ENCODE assay signal across 20 cellular contexts in genomic region chr12:91074068-91074819, GRCh38. TPM values are rescaled to one million over a fixed set of nuclear protein-coding genes. Genes with fewer than 3 reads are reported as not detected.
DNase-seq lines count a peak whose midpoint lies in the region; ATAC-seq and TF ChIP-seq lines count a peak whose summit lies in the region.
"Had no signal": no experiment of that assay in that cellular context is flagged by ENCODE, and none has a peak within 500 bp of the region (broad histone marks: within the 10 kb centered on the region; RNA-seq: fewer than 3 reads in every experiment).

No MANE protein-coding gene starts in this region.

- H3K14ac ChIP-seq in mesenchymal stem cell (ENCODE audit: low read length in 2 of 2) = no peak overlapping the region

- H4K91ac ChIP-seq in mesenchymal stem cell (ENCODE audit: low read length) = no peak overlapping the region

- H3K79me1 ChIP-seq in mesenchymal stem cell (replicated peaks; ENCODE audit: low read length, poor library complexity, severe bottlenecking) = no peaks in the 10 kb centered on the region

- H3K4me1 ChIP-seq in fibroblast of lung (ENCODE audit: control insufficient read depth, extremely low read depth, insufficient read depth, low read length) (no peaks in the 10 kb centered on the region), mesenchymal stem cell (ENCODE audit: control insufficient read depth, insufficient read depth, low read depth, low read length) (no peaks in the 10 kb centered on the region), aorta (ENCODE audit: control insufficient read depth in 1 of 2, insufficient read depth in 2 of 2, low read length in 2 of 2) (no peaks in the 10 kb centered on the region), prostate gland (replicated peaks) (no peaks in the 10 kb centered on the region)
- H3K4me1 ChIP-seq: BLaER1 treated with 17β-estradiol and CSF1 and Interleukin-3, amounts not matched to agents 10 nM and 100 nM; psoas muscle had no signal

- H3K4ac ChIP-seq in mesenchymal stem cell (ENCODE audit: low read depth in 1 of 2, low read length in 2 of 2) = no peak overlapping the region

- ATAC-seq in aorta (ENCODE audit: low FRiP score) = peak; percentile 56
- ATAC-seq in GM21529 (IDR thresholded peaks at IDR 0.05; ENCODE audit: unreplicated experiment) = no peak
- ATAC-seq: psoas muscle had no signal

- H3K9me3 ChIP-seq in fibroblast of lung (ENCODE audit: control insufficient read depth, insufficient read depth, low read depth, low read length) (no peaks in the 10 kb centered on the region), mesenchymal stem cell (ENCODE audit: control insufficient read depth, low read length) (no peaks in the 10 kb centered on the region), aorta (ENCODE audit: control insufficient read depth, low read length) (no peaks in the 10 kb centered on the region), prostate gland (no peaks in the 10 kb centered on the region)
- H3K9me3 ChIP-seq: BLaER1 treated with 17β-estradiol and CSF1 and Interleukin-3, amounts not matched to agents 10 nM and 100 nM; MG63; psoas muscle had no signal

- no peak overlapping the region for H3K18ac ChIP-seq in mesenchymal stem cell (ENCODE audit: low read depth in 1 of 2, low read length in 2 of 2)

- H3K4me3 ChIP-seq in fibroblast of lung (replicated peaks in 1 of 4; ENCODE audit: control extremely low read depth in 1 of 4, insufficient read depth in 1 of 4, low read depth in 3 of 4, low read length in 4 of 4) = no peak overlapping the region
- H3K4me3 ChIP-seq in mesenchymal stem cell (ENCODE audit: insufficient read depth in 1 of 2, low read depth in 1 of 2, low read length in 2 of 2) = peak overlapping the region in 1 of 2 experiments; percentile 47
- H3K4me3 ChIP-seq in aorta (ENCODE audit: low read length in 2 of 2) = no peak overlapping the region
- H3K4me3 ChIP-seq in prostate gland = no peak overlapping the region
- H3K4me3 ChIP-seq: BLaER1 treated with 17β-estradiol and CSF1 and Interleukin-3, amounts not matched to agents 10 nM and 100 nM; MG63; psoas muscle had no signal

- peak overlapping the region; percentile 3 for H2AFZ ChIP-seq in fibroblast of lung (ENCODE audit: low read length)
- H2AFZ ChIP-seq in mesenchymal stem cell (ENCODE audit: low read depth, low read length) = no peak overlapping the region

- H3K4me2 ChIP-seq in fibroblast of lung (ENCODE audit: extremely low read depth, insufficient read depth, low read length) (peak overlapping the region; percentile 29), mesenchymal stem cell (ENCODE audit: low read length, poor library complexity, severe bottlenecking) (no peak overlapping the region)
- H3K4me2 ChIP-seq: BLaER1 treated with 17β-estradiol and CSF1 and Interleukin-3, amounts not matched to agents 10 nM and 100 nM had no signal

- H2BK12ac ChIP-seq in mesenchymal stem cell (ENCODE audit: low read length in 2 of 2) = no peak overlapping the region

- H2BK5ac ChIP-seq in mesenchymal stem cell (ENCODE audit: low read depth, low read length, poor library complexity, severe bottlenecking) = no peak overlapping the region

- no peak overlapping the region for H4K8ac ChIP-seq in mesenchymal stem cell (ENCODE audit: low read length)

- H2BK15ac ChIP-seq in mesenchymal stem cell (ENCODE audit: low read depth, poor library complexity, severe bottlenecking) = no peak overlapping the region

- H3K23ac ChIP-seq in mesenchymal stem cell (ENCODE audit: low read length in 2 of 2) = no peak overlapping the region

- DNase-seq in NCI-H2171 treated with DMSO at 0.1 percent for 48 hours (lab: John Stamatoyannopoulos, UW) (peak; percentile 20), NCI-H2171 (lab: John Stamatoyannopoulos, UW) (no peak), fibroblast of lung (ENCODE audit: low read depth in 2 of 2) (peak; percentile 26 to 31), mesenchymal stem cell (no peak), aorta (no peak), prostate gland (ENCODE audit: low spot score) (no peak)
- DNase-seq in activated CD4-positive, alpha-beta T cell treated with anti-CD3 and anti-CD28 coated beads for 4 hours = no peak
- DNase-seq: 8988T; activated CD4-positive, alpha-beta T cell treated with anti-CD3 and anti-CD28 coated beads for 48 hours; activated effector memory CD4-positive, alpha-beta T cell treated with Interleukin-2 at 50 U/mL for 16 hours; MG63; midbrain; NCI-H2227 treated with DMSO at 0.1 percent for 48 hours; NCI-H82; psoas muscle had no signal

- H2AK5ac ChIP-seq in mesenchymal stem cell (ENCODE audit: low read length, severe bottlenecking) = no peak overlapping the region

- no peak for TF ChIP-seq CTCF in fibroblast of lung (conservative IDR thresholded peaks at IDR 0.05 in 1 of 2, IDR thresholded peaks at IDR 0.05 in 1 of 2; ENCODE audit: low read depth in 1 of 2, low read length in 2 of 2)
- no peak for TF ChIP-seq CTCF in prostate gland (IDR thresholded peaks at IDR 0.05)

- no peaks in the 10 kb centered on the region for H3K79me2 ChIP-seq in fibroblast of lung (ENCODE audit: control insufficient read depth, insufficient read depth, low read length)

- 88% methylated on average over 8 of the region's 8 CpGs for WGBS in mesenchymal stem cell
- 12 to 13% methylated on average over 8 of the region's 8 CpGs for WGBS in aorta, 2 donors
- WGBS in prostate gland = 65% methylated on average over 8 of the region's 8 CpGs

- H3K9ac ChIP-seq in fibroblast of lung (ENCODE audit: insufficient read depth, low read length) (no peak overlapping the region), mesenchymal stem cell (ENCODE audit: low read length) (peak overlapping the region; percentile 70)
- H3K9ac ChIP-seq: BLaER1 treated with 17β-estradiol and CSF1 and Interleukin-3, amounts not matched to agents 10 nM and 100 nM had no signal

- no peaks in the 10 kb centered on the region for H3K36me3 ChIP-seq in fibroblast of lung (ENCODE audit: control insufficient read depth, insufficient read depth, low read length)
- no peaks in the 10 kb centered on the region for H3K36me3 ChIP-seq in mesenchymal stem cell (ENCODE audit: control insufficient read depth in 1 of 2, insufficient read depth in 2 of 2, low read depth in 1 of 2, low read length in 2 of 2)
- H3K36me3 ChIP-seq in aorta (ENCODE audit: control insufficient read depth in 1 of 2, insufficient read depth in 2 of 2, low read length in 1 of 2) = no peaks in the 10 kb centered on the region
- no peaks in the 10 kb centered on the region for H3K36me3 ChIP-seq in prostate gland
- H3K36me3 ChIP-seq: BLaER1 treated with 17β-estradiol and CSF1 and Interleukin-3, amounts not matched to agents 10 nM and 100 nM; MG63 had no signal

- no peaks in the 10 kb centered on the region for H3K27me3 ChIP-seq in fibroblast of lung (ENCODE audit: control insufficient read depth, insufficient read depth, low read length)
- no peaks in the 10 kb centered on the region for H3K27me3 ChIP-seq in mesenchymal stem cell (ENCODE audit: control insufficient read depth in 1 of 2, insufficient read depth in 1 of 2, low read length in 2 of 2)
- H3K27me3 ChIP-seq in aorta (ENCODE audit: control insufficient read depth in 1 of 2, insufficient read depth in 2 of 2, low read length in 1 of 2) = no peaks in the 10 kb centered on the region
- no peaks in the 10 kb centered on the region for H3K27me3 ChIP-seq in prostate gland (replicated peaks; ENCODE audit: insufficient read depth)
- H3K27me3 ChIP-seq: BLaER1 treated with 17β-estradiol and CSF1 and Interleukin-3, amounts not matched to agents 10 nM and 100 nM; MG63 had no signal

- no peak overlapping the region for H2BK120ac ChIP-seq in mesenchymal stem cell (ENCODE audit: low read depth, low read length)

- TF ChIP-seq POLR2A in prostate gland (IDR thresholded peaks at IDR 0.05) = no peak

- H3K27ac ChIP-seq in fibroblast of lung (ENCODE audit: insufficient read depth, low read length) (no peak overlapping the region), mesenchymal stem cell (ENCODE audit: low read length, poor library complexity, severe bottlenecking) (no peak overlapping the region), aorta (ENCODE audit: low read depth in 1 of 2, low read length in 2 of 2) (no peak overlapping the region), prostate gland (no peak overlapping the region)
- H3K27ac ChIP-seq: BLaER1 treated with 17β-estradiol and CSF1 and Interleukin-3, amounts not matched to agents 10 nM and 100 nM; epithelial cell of prostate; psoas muscle had no signal

- no peaks in the 10 kb centered on the region for H4K20me1 ChIP-seq in fibroblast of lung (ENCODE audit: control insufficient read depth, extremely low read depth, insufficient read depth, low read length)
- H4K20me1 ChIP-seq: BLaER1 treated with 17β-estradiol and CSF1 and Interleukin-3, amounts not matched to agents 10 nM and 100 nM had no signal

- intact Hi-C loops in aorta (cut with DNase I) (no loop called here), prostate gland (cut with DNase I) (no loop called here)

RNA-seq across cellular contexts. Expression of gene KERA, which starts 16.4 kb away (rescaled TPM):
- total RNA-seq in fibroblast of lung = not detected in 2 replicates
- not detected in 2 replicates for polyA plus RNA-seq in fibroblast of lung
- not detected in 2 replicates for polyA plus RNA-seq in fibroblast of lung (2012)
- polyA minus RNA-seq in fibroblast of lung (ENCODE audit: low replicate concordance) = not detected in 2 replicates
- polyA plus RNA-seq in mesenchymal stem cell (2013, experiment 1 of 2) = 0.01 TPM
- not detected for polyA plus RNA-seq in mesenchymal stem cell (2013, experiment 2 of 2)
- not detected for total RNA-seq in aorta
- polyA plus RNA-seq in aorta = not detected
- total RNA-seq in prostate gland = not detected
- total RNA-seq: T-helper 1 cell treated with Interleukin-12 subunit alpha and Interleukin-12 subunit beta and Interleukin-4 antibody, amounts not matched to agents 30 ng/mL and 1 ng/mL, for 36 hours had no signal
- polyA plus RNA-seq: neural cell, psoas muscle had no signal

RNA-seq across cellular contexts. Expression of gene LUM, which starts 37.0 kb away (rescaled TPM):
- 217 and 240 TPM in 2 replicates for total RNA-seq in fibroblast of lung
- polyA plus RNA-seq in fibroblast of lung = 146 and 577 TPM in 2 replicates
- 74.3 and 273 TPM in 2 replicates for polyA plus RNA-seq in fibroblast of lung (2012)
- polyA minus RNA-seq in fibroblast of lung (ENCODE audit: low replicate concordance) = 12.2 and 24.6 TPM in 2 replicates
- 1,035 TPM for polyA plus RNA-seq in mesenchymal stem cell (2013, experiment 1 of 2)
- 1,084 TPM for polyA plus RNA-seq in mesenchymal stem cell (2013, experiment 2 of 2)
- total RNA-seq in aorta = 100 to 1,000 TPM; 118 to 628 TPM
- polyA plus RNA-seq in aorta = 100 to 1,000 TPM in 1 of 2 donors, 10 to 100 TPM in 1; 92.4 to 324 TPM
- total RNA-seq in prostate gland = 10 to 100 TPM; 34.3 to 56.1 TPM
- total RNA-seq: T-helper 1 cell treated with Interleukin-12 subunit alpha and Interleukin-12 subunit beta and Interleukin-4 antibody, amounts not matched to agents 30 ng/mL and 1 ng/mL, for 36 hours had no signal

Comparison
In these comparisons a context has a peak if more than half of its experiments do, and no peak if none do; other contexts are left out.
1. DNase-seq: peak in NCI-H2171 treated with DMSO at 0.1 percent for 48 hours (single experiment) and fibroblast of lung (2 of 2); none in NCI-H2171 (single experiment), mesenchymal stem cell (single experiment), aorta (0 of 2), activated CD4-positive, alpha-beta T cell treated with anti-CD3 and anti-CD28 coated beads for 4 hours (0 of 2) and prostate gland (single experiment).